In genomic region chr3:27279153-27279552, GRCh38 we compare ENCODE assay signal across 9 cellular contexts.
DNase-seq lines count a peak whose midpoint lies in the region; ATAC-seq and TF ChIP-seq lines count a peak whose summit lies in the region.
"Had no signal": no experiment of that assay in that cellular context is flagged by ENCODE, and none has a peak within 500 bp of the region (broad histone marks: within the 10 kb centered on the region; RNA-seq: fewer than 3 reads in every experiment).

No MANE protein-coding gene starts in this region.

- H3K27ac ChIP-seq in lower lobe of right lung, result no peak overlapping the region

- H3K4me3 ChIP-seq in cardiac fibroblast (replicated peaks in 1 of 2; ENCODE audit: low read depth in 2 of 2, low read length in 2 of 2) (no peak overlapping the region), lower lobe of right lung (no peak overlapping the region)

- no peaks in the 10 kb centered on the region for H3K9me3 ChIP-seq in lower lobe of right lung

- no peaks in the 10 kb centered on the region for H3K36me3 ChIP-seq in lower lobe of right lung

- intact Hi-C loops in lower lobe of right lung (cut with DNase I), result no loop called here

- TF ChIP-seq CTCF in cardiac fibroblast (IDR thresholded peaks at IDR 0.05; ENCODE audit: low read depth, low read length) (peak; percentile 6), lower lobe of right lung (IDR thresholded peaks at IDR 0.05) (peak; percentile 33)

- no peak for ATAC-seq in lower lobe of right lung
- ATAC-seq in GM18517 (IDR thresholded peaks at IDR 0.05; ENCODE audit: unreplicated experiment), result no peak
- ATAC-seq in GM21528 (IDR thresholded peaks at IDR 0.05; ENCODE audit: low FRiP score, unreplicated experiment), result no peak
- ATAC-seq in GM21619 (IDR thresholded peaks at IDR 0.05; ENCODE audit: unreplicated experiment), result no peak

- H3K4me1 ChIP-seq in lower lobe of right lung, result no peaks in the 10 kb centered on the region

- H3K27me3 ChIP-seq in lower lobe of right lung (ENCODE audit: low read depth), result no peaks in the 10 kb centered on the region

- DNase-seq in AG20443 (ENCODE audit: low spot score) (peak; percentile 50), Kasumi-1 (lab: John Stamatoyannopoulos, UW) (peak; percentile 41 to 50), cardiac fibroblast (ENCODE audit: low read depth in 2 of 2) (peak; percentile 28 to 45), lower lobe of right lung (no peak)
- DNase-seq in NK-92 treated with Interleukin-12 subunit alpha and Interleukin-12 subunit beta, amount 100 ng/mL, for 24 hours (lab: John Stamatoyannopoulos, UW), result no peak
- DNase-seq: NCI-H2171 treated with DMSO at 0.1 percent for 48 hours had no signal

Comparison
In these comparisons a context has a peak if more than half of its experiments do, and no peak if none do; other contexts are left out.
1. DNase-seq: peak in AG20443 (single experiment), Kasumi-1 (2 of 2) and cardiac fibroblast (2 of 2); none in lower lobe of right lung (single experiment) and NK-92 treated with Interleukin-12 subunit alpha and Interleukin-12 subunit beta, amount 100 ng/mL, for 24 hours (single experiment).